In the genomic region with DNA sequence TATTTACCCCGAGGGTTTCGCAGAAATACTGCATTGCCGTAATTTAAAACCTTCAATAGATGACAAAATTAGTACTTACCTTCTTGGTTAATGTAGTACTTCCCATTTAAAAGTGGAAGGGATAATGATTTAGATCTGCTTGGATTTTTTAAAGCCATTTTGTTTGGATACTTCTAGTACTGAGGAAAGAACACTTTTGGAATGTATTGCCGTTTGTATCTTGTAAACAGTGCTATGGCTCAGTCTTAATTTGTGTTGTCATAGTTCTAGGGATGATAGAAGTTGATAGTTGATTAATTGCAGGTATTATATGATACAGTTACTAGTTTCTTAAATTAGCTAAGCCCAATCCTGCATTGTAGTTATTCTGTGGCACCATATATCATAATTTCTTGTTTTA, we compare ENCODE assay signal across 8 cellular contexts. TPM values are rescaled to one million over a fixed set of nuclear protein-coding genes. Genes with fewer than 3 reads are reported as not detected.
A peak's percentile ranks its signal among the peaks of the same experiment; 100 is the strongest.
DNase-seq lines count a peak whose midpoint lies in the region; ATAC-seq, FAIRE-seq and TF ChIP-seq lines count a peak whose summit lies in the region.

No MANE protein-coding gene starts in this region.

- H3K27ac ChIP-seq in MM.1S (ENCODE audit: low read length), result peak overlapping the region; percentile 74; the same call in 1 of the 2 replicates

- FAIRE-seq in HTR-8/SVneo (lab: Jason Lieb, UNC), result no peak

- H3K9me3 ChIP-seq in MM.1S (replicated peaks; ENCODE audit: insufficient read depth, low read length), result no peaks in the 10 kb centered on the region

- CTCF ChIA-PET in Calu3 (lab: Charles Lee), result interaction anchor here (0.8 kb wide), 1 partner anchor 11 kb away, joined by 3 read pairs; no protein-coding TSS in a partner anchor

- TF ChIP-seq CTCF in Calu3 (IDR thresholded peaks at IDR 0.05; ENCODE audit: unreplicated experiment) (no peak), MM.1S (IDR thresholded peaks at IDR 0.05; ENCODE audit: low read length) (no peak), osteocyte (IDR thresholded peaks at IDR 0.05) (no peak)

- no peaks in the 10 kb centered on the region for H3K27me3 Mint-ChIP-seq in Calu3 (ENCODE audit: unreplicated experiment)
- H3K27me3 Mint-ChIP-seq in effector memory CD8-positive, alpha-beta T cell, result no peaks in the 10 kb centered on the region
- no peaks in the 10 kb centered on the region for H3K27me3 Mint-ChIP-seq in osteocyte (ENCODE audit: unreplicated experiment)

- DNase-seq in Calu3, result no peak
- no peak for DNase-seq in MM.1S
- DNase-seq in effector memory CD8-positive, alpha-beta T cell, result no peak
- no peak for DNase-seq in osteocyte (ENCODE audit: extremely low spot score, unreplicated experiment)
- DNase-seq in NCI-H2171 treated with DMSO at 0.1 percent for 48 hours (lab: John Stamatoyannopoulos, UW), result no peak
- no peak for DNase-seq in HTR-8/SVneo (ENCODE audit: insufficient read length, low spot score)

- H2AFZ ChIP-seq in MM.1S (ENCODE audit: low read length), result no peak overlapping the region

- no peaks in the 10 kb centered on the region for H3K9me2 ChIP-seq in MM.1S (replicated peaks; ENCODE audit: insufficient read depth, low read length)

- peak overlapping the region; percentile 88 for H3K4me3 ChIP-seq in MM.1S (ENCODE audit: low read length)

- H3K4me1 Mint-ChIP-seq in Calu3 (ENCODE audit: low read depth, unreplicated experiment), result peaks cover 36% of the 10 kb centered on the region
- peaks cover 26 to 52% of the 10 kb centered on the region in 2 donors for H3K4me1 Mint-ChIP-seq in effector memory CD8-positive, alpha-beta T cell (ENCODE audit: low read depth in 2 of 2)
- peaks cover 70% of the 10 kb centered on the region for H3K4me1 Mint-ChIP-seq in osteocyte (ENCODE audit: unreplicated experiment)

- H3K36me3 Mint-ChIP-seq in Calu3 (ENCODE audit: insufficient read depth, unreplicated experiment) (peaks cover 58% of the 10 kb centered on the region), osteocyte (ENCODE audit: unreplicated experiment) (peaks cover 23% of the 10 kb centered on the region)
- peaks cover 43% of the 10 kb centered on the region for H3K36me3 Mint-ChIP-seq in effector memory CD8-positive, alpha-beta T cell (ENCODE audit: insufficient read depth)

- H3K4me2 ChIP-seq in MM.1S (ENCODE audit: low read depth, low read length), result peak overlapping the region; percentile 79

- H4K20me1 ChIP-seq in MM.1S (ENCODE audit: insufficient read depth, low read length), result peaks cover 22% of the 10 kb centered on the region; the same call in 1 of the 2 replicates

- ATAC-seq in effector memory CD8-positive, alpha-beta T cell (replicated peaks), result no peak
- no peak for ATAC-seq in GM21515 (IDR thresholded peaks at IDR 0.05; ENCODE audit: unreplicated experiment)
- ATAC-seq in HG03442 (IDR thresholded peaks at IDR 0.05; ENCODE audit: unreplicated experiment), result no peak

- peaks cover 23% of the 10 kb centered on the region for H3K36me3 ChIP-seq in MM.1S (replicated peaks; ENCODE audit: insufficient read depth, low read length)

- intact Hi-C loops in Calu3 (cut with micrococcal nuclease; ENCODE audit: unreplicated experiment), result loop anchor here (10.0 kb wide), 2 partner anchors 235 to 485 kb away; no protein-coding TSS in a partner anchor

- peaks cover 17% of the 10 kb centered on the region for H3K4me1 ChIP-seq in MM.1S (ENCODE audit: low read length)

- H3K27ac Mint-ChIP-seq in Calu3 (ENCODE audit: unreplicated experiment) (peak overlapping the region; percentile 40), osteocyte (ENCODE audit: unreplicated experiment) (peak overlapping the region; percentile 92)
- peak overlapping the region; percentile 67 to 98 for H3K27ac Mint-ChIP-seq in effector memory CD8-positive, alpha-beta T cell

- H3K4me3 Mint-ChIP-seq in Calu3 (ENCODE audit: low read depth, unreplicated experiment), result peak overlapping the region; percentile 100
- H3K4me3 Mint-ChIP-seq in effector memory CD8-positive, alpha-beta T cell, result peak overlapping the region; percentile 86 to 88
- H3K4me3 Mint-ChIP-seq in osteocyte (ENCODE audit: unreplicated experiment), result peak overlapping the region; percentile 93

- H3K9ac ChIP-seq in MM.1S (ENCODE audit: low read length), result peak overlapping the region; percentile 72; the same call in 1 of the 2 replicates

- no TSS peak for BruUV-seq in Calu3 (replicated peaks; lab: Mats Ljungman, UMichigan)

- peaks cover 21% of the 10 kb centered on the region for H3F3A ChIP-seq in MM.1S (ENCODE audit: insufficient read depth, low read length)

- H3K27me3 ChIP-seq in MM.1S (replicated peaks; ENCODE audit: insufficient read depth, low read length), result no peaks in the 10 kb centered on the region

- H3K79me2 ChIP-seq in MM.1S (ENCODE audit: low read length), result peaks cover 64% of the 10 kb centered on the region

- H3K9me3 Mint-ChIP-seq in Calu3 (ENCODE audit: low read depth, unreplicated experiment) (no peaks in the 10 kb centered on the region), osteocyte (ENCODE audit: unreplicated experiment) (no peaks in the 10 kb centered on the region)
- no peaks in the 10 kb centered on the region for H3K9me3 Mint-ChIP-seq in effector memory CD8-positive, alpha-beta T cell

RNA-seq across cellular contexts. Expression of gene TNPO1, which starts 33.1 kb away (rescaled TPM):
- 138 TPM in 2 replicates for total RNA-seq in Calu3 (2022)
- 141 and 160 TPM in 2 replicates for total RNA-seq in osteocyte

Comparison
In these comparisons a context has a peak if more than half of its experiments do, and no peak if none do; other contexts are left out.
1. H3K27ac Mint-ChIP-seq: peak in every context shown above with its lines; median percentile 92 in osteocyte; 82 in effector memory CD8-positive, alpha-beta T cell; 40 in Calu3.